Comparison of ENCODE assay signal across 1 cellular context in the genomic region with DNA sequence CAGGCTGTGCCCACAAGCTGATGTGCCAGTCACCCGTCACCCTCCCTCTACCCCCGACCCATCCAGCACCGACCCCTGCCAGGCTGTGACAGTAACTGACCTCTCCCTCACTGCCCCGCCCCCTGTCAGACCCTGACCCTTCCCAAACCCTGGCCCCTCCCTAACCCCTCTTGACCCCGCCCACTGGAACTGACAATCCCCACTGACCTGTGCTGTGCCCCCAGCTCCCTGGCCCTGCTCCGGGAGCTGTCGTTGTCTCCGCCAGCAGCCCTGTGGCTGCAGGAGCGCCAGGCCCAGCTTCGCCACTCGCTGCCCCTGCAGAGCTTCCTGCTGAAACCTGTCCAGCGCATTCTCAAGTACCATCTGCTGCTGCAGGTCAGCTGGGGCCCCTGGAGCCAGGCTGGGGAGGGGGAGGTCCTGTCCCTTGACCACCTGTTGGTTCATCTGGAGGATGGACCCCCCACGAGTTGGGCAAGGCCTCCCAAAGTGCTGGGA.
TF ChIP-seq lines count a peak whose summit lies in the region.

No MANE protein-coding gene starts in this region.

TF ChIP-seq in HEK293, 187 proteins besides CTCF, POLR2A, EP300 and RAD21 (continued from another document):
- TF ChIP-seq, protein P1, sequence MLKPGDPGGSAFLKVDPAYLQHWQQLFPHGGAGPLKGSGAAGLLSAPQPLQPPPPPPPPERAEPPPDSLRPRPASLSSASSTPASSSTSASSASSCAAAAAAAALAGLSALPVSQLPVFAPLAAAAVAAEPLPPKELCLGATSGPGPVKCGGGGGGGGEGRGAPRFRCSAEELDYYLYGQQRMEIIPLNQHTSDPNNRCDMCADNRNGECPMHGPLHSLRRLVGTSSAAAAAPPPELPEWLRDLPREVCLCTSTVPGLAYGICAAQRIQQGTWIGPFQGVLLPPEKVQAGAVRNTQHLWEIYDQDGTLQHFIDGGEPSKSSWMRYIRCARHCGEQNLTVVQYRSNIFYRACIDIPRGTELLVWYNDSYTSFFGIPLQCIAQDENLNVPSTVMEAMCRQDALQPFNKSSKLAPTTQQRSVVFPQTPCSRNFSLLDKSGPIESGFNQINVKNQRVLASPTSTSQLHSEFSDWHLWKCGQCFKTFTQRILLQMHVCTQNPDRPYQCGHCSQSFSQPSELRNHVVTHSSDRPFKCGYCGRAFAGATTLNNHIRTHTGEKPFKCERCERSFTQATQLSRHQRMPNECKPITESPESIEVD (tag by site-specific recombination; IDR thresholded peaks at IDR 0.05) = no peak
- TF ChIP-seq ZNF529 (tag by site-specific recombination; IDR thresholded peaks at IDR 0.05; ENCODE audit: insufficient replicate concordance) (no peak), ZFP69B (tag by site-specific recombination; IDR thresholded peaks at IDR 0.05) (no peak), ZNF596 (tag by site-specific recombination; IDR thresholded peaks at IDR 0.05) (no peak), HOXA7 (CRISPR knock-in tag; IDR thresholded peaks at IDR 0.05; ENCODE audit: borderline replicate concordance) (no peak), ZNF274 (IDR thresholded peaks at IDR 0.05; ENCODE audit: low read length) (no peak), ZNF274 (tag by site-specific recombination; IDR thresholded peaks at IDR 0.05; ENCODE audit: borderline replicate concordance) (no peak), ZNF174 (tag by site-specific recombination; IDR thresholded peaks at IDR 0.05) (no peak), ZFP37 (tag by site-specific recombination; IDR thresholded peaks at IDR 0.05) (no peak), ZNF214 (tag by site-specific recombination; IDR thresholded peaks at IDR 0.05; ENCODE audit: borderline replicate concordance) (no peak), ZNF664 (tag by site-specific recombination; IDR thresholded peaks at IDR 0.05) (no peak), KLF8 (tag by site-specific recombination; IDR thresholded peaks at IDR 0.05) (peak; percentile 60; the same call in 1 of the 2 replicates), ZNF202 (tag by site-specific recombination; IDR thresholded peaks at IDR 0.05; ENCODE audit: borderline replicate concordance) (no peak), KLF1 (tag by site-specific recombination; IDR thresholded peaks at IDR 0.05) (no peak), ZSCAN23 (tag by site-specific recombination; IDR thresholded peaks at IDR 0.05) (no peak), ZNF266 (tag by site-specific recombination; IDR thresholded peaks at IDR 0.05; ENCODE audit: low read depth) (no peak), YY1 (tag by site-specific recombination; IDR thresholded peaks at IDR 0.05) (no peak), SCRT1 (tag by site-specific recombination; IDR thresholded peaks at IDR 0.05; ENCODE audit: borderline replicate concordance) (peak; percentile 92; the same call in 1 of the 2 replicates), GLIS2 (tag by site-specific recombination; IDR thresholded peaks at IDR 0.05) (no peak), SP2 (tag by site-specific recombination; IDR thresholded peaks at IDR 0.05) (peak; percentile 20; the same call in 1 of the 2 replicates), ZNF112 (tag by site-specific recombination; IDR thresholded peaks at IDR 0.05) (no peak), ZFP3 (tag by site-specific recombination; IDR thresholded peaks at IDR 0.05; ENCODE audit: low read depth) (no peak), SP3 (tag by site-specific recombination; IDR thresholded peaks at IDR 0.05) (no peak), ZNF121 (tag by site-specific recombination; IDR thresholded peaks at IDR 0.05) (no peak), ZNF785 (tag by site-specific recombination; IDR thresholded peaks at IDR 0.05) (no peak), ZNF558 (tag by site-specific recombination; IDR thresholded peaks at IDR 0.05) (no peak)
- TF ChIP-seq, protein P2, sequence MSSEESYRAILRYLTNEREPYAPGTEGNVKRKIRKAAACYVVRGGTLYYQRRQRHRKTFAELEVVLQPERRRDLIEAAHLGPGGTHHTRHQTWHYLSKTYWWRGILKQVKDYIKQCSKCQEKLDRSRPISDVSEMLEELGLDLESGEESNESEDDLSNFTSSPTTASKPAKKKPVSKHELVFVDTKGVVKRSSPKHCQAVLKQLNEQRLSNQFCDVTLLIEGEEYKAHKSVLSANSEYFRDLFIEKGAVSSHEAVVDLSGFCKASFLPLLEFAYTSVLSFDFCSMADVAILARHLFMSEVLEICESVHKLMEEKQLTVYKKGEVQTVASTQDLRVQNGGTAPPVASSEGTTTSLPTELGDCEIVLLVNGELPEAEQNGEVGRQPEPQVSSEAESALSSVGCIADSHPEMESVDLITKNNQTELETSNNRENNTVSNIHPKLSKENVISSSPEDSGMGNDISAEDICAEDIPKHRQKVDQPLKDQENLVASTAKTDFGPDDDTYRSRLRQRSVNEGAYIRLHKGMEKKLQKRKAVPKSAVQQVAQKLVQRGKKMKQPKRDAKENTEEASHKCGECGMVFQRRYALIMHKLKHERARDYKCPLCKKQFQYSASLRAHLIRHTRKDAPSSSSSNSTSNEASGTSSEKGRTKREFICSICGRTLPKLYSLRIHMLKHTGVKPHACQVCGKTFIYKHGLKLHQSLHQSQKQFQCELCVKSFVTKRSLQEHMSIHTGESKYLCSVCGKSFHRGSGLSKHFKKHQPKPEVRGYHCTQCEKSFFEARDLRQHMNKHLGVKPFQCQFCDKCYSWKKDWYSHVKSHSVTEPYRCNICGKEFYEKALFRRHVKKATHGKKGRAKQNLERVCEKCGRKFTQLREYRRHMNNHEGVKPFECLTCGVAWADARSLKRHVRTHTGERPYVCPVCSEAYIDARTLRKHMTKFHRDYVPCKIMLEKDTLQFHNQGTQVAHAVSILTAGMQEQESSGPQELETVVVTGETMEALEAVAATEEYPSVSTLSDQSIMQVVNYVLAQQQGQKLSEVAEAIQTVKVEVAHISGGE (tag by site-specific recombination; conservative IDR thresholded peaks at IDR 0.05; ENCODE audit: low read depth) = no peak
- TF ChIP-seq, protein P3, sequence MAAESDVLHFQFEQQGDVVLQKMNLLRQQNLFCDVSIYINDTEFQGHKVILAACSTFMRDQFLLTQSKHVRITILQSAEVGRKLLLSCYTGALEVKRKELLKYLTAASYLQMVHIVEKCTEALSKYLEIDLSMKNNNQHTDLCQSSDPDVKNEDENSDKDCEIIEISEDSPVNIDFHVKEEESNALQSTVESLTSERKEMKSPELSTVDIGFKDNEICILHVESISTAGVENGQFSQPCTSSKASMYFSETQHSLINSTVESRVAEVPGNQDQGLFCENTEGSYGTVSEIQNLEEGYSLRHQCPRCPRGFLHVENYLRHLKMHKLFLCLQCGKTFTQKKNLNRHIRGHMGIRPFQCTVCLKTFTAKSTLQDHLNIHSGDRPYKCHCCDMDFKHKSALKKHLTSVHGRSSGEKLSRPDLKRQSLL (tag by site-specific recombination; IDR thresholded peaks at IDR 0.05) = no peak
- TF ChIP-seq, protein P4, sequence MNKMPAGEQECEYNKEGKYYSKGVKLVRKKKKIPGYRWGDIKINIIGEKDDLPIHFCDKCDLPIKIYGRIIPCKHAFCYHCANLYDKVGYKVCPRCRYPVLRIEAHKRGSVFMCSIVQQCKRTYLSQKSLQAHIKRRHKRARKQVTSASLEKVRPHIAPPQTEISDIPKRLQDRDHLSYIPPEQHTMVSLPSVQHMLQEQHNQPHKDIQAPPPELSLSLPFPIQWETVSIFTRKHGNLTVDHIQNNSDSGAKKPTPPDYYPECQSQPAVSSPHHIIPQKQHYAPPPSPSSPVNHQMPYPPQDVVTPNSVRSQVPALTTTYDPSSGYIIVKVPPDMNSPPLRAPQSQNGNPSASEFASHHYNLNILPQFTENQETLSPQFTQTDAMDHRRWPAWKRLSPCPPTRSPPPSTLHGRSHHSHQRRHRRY (tag by site-specific recombination; IDR thresholded peaks at IDR 0.05) = no peak
- TF ChIP-seq, protein P5, sequence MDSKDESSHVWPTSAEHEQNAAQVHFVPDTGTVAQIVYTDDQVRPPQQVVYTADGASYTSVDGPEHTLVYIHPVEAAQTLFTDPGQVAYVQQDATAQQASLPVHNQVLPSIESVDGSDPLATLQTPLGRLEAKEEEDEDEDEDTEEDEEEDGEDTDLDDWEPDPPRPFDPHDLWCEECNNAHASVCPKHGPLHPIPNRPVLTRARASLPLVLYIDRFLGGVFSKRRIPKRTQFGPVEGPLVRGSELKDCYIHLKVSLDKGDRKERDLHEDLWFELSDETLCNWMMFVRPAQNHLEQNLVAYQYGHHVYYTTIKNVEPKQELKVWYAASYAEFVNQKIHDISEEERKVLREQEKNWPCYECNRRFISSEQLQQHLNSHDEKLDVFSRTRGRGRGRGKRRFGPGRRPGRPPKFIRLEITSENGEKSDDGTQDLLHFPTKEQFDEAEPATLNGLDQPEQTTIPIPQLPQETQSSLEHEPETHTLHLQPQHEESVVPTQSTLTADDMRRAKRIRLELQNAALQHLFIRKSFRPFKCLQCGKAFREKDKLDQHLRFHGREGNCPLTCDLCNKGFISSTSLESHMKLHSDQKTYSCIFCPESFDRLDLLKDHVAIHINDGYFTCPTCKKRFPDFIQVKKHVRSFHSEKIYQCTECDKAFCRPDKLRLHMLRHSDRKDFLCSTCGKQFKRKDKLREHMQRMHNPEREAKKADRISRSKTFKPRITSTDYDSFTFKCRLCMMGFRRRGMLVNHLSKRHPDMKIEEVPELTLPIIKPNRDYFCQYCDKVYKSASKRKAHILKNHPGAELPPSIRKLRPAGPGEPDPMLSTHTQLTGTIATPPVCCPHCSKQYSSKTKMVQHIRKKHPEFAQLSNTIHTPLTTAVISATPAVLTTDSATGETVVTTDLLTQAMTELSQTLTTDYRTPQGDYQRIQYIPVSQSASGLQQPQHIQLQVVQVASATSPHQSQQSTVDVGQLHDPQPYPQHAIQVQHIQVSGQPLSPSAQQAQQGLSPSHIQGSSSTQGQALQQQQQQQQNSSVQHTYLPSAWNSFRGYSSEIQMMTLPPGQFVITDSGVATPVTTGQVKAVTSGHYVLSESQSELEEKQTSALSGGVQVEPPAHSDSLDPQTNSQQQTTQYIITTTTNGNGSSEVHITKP (tag by site-specific recombination; IDR thresholded peaks at IDR 0.05) = no peak
- TF ChIP-seq, protein P6, sequence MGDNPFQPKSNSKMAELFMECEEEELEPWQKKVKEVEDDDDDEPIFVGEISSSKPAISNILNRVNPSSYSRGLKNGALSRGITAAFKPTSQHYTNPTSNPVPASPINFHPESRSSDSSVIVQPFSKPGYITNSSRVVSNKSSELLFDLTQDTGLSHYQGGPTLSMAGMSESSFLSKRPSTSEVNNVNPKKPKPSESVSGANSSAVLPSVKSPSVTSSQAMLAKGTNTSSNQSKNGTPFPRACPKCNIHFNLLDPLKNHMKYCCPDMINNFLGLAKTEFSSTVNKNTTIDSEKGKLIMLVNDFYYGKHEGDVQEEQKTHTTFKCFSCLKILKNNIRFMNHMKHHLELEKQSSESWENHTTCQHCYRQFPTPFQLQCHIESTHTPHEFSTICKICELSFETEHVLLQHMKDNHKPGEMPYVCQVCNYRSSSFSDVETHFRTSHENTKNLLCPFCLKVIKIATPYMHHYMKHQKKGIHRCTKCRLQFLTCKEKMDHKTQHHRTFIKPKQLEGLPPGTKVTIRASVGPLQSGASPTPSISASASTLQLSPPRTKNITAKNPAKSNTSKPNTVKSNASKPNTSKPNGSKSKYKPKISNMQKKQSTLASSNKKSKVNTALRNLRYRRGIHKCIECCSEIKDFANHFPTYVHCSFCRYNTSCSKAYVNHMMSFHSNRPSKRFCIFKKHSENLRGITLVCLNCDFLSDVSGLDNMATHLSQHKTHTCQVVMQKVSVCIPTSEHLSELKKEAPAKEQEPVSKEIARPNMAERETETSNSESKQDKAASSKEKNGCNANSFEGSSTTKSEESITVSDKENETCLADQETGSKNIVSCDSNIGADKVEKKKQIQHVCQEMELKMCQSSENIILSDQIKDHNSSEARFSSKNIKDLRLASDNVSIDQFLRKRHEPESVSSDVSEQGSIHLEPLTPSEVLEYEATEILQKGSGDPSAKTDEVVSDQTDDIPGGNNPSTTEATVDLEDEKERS (tag by site-specific recombination; IDR thresholded peaks at IDR 0.05) = no peak
